1 cellular context compared by ENCODE assay signal in the genomic region with DNA sequence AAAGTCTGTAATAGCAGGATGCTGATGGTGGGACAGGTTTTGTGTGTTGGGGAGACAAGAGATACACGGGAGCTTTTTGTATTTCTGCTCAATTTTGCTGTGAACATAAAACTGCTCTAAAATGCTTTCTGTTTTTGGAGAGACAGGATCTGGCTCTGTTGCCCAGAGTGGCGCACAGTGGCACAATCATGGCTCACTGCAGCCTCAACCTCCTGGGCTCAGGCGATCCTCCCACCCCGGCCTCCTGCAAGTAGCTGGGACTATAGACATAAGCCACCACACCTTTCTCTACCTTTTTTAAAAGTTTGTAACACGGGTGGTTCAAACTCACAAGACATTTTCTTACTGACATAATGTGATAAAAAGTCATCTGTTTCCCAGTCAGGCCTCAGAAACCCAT.
TF ChIP-seq lines count a peak whose summit lies in the region.

No MANE protein-coding gene starts in this region.

TF ChIP-seq in K562, 482 proteins besides CTCF, POLR2A, EP300 and RAD21 (continued from another document):
- TF ChIP-seq, protein P1, sequence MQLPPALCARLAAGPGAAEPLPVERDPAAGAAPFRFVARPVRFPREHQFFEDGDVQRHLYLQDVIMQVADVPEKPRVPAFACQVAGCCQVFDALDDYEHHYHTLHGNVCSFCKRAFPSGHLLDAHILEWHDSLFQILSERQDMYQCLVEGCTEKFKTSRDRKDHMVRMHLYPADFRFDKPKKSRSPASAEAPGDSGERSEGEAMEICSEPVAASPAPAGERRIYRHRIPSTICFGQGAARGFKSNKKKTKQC (CRISPR knock-in tag; IDR thresholded peaks at IDR 0.05): 0 out of 2 replicates have a peak, but pooled peaks have one; percentile 21
- no peak for TF ChIP-seq BRF1 (IDR thresholded peaks at IDR 0.05; ENCODE audit: borderline replicate concordance, extremely low read depth, insufficient read length)
